Comparison of ENCODE assay signal across 8 cellular contexts in genomic region chr11:75813622-75814039, GRCh38. TPM values are rescaled to one million over a fixed set of nuclear protein-coding genes. Genes with fewer than 3 reads are reported as not detected.
DNase-seq lines count a peak whose midpoint lies in the region; ATAC-seq and TF ChIP-seq lines count a peak whose summit lies in the region.

No MANE protein-coding gene starts in this region.

- intact Hi-C loops in activated CD4-positive, alpha-beta T cell treated with anti-CD3 and anti-CD28 coated beads, Interleukin-2, amount 10 ng/mL, durations not matched to agents 24 days and 14 days (cut with micrococcal nuclease): loop anchor here (1.0 kb wide), 1 partner anchor 45 kb away; the partner anchor contains the start of gene DGAT2

- no peak for ATAC-seq in WTC11

- in situ Hi-C loops in GM13977 (cut with MboI; ENCODE audit: low pct_unique_long_range_greater_than_20kb, low sequenced_read_pairs, unreplicated experiment): no loop called here

- no peaks in the 10 kb centered on the region for H3K27me3 ChIP-seq in stomach smooth muscle (ENCODE audit: control insufficient read depth in 1 of 2, insufficient read depth in 2 of 2, low read length in 2 of 2)

- no peak overlapping the region for H3K4me3 Mint-ChIP-seq in activated CD4-positive, alpha-beta T cell treated with anti-CD3 and anti-CD28 coated beads, Interleukin-2, amount 10 ng/mL, durations not matched to agents 24 days and 14 days
- H3K4me3 Mint-ChIP-seq in WTC11: no peak overlapping the region

- H3K36me3 ChIP-seq in stomach smooth muscle (ENCODE audit: control insufficient read depth in 2 of 2, insufficient read depth in 2 of 2, low read length in 2 of 2): no peaks in the 10 kb centered on the region

- H3K9me3 ChIP-seq in stomach smooth muscle (ENCODE audit: control insufficient read depth in 2 of 2, low read length in 2 of 2): no peaks in the 10 kb centered on the region

- DNase-seq in activated CD4-positive, alpha-beta T cell treated with anti-CD3 and anti-CD28 coated beads, Interleukin-2, amount 10 ng/mL, durations not matched to agents 24 days and 14 days: no peak
- DNase-seq in activated CD4-positive, alpha-beta T cell treated with anti-CD3 and anti-CD28 coated beads for 4 hours: no peak
- DNase-seq in WTC11 (ENCODE audit: low spot score): no peak
- peak; percentile 32 for DNase-seq in inferior parietal cortex (ENCODE audit: extremely low spot score)
- no peak for DNase-seq in AG08396 (ENCODE audit: low spot score)
- DNase-seq in activated CD4-positive, CD25-positive, alpha-beta regulatory T cell treated with anti-CD3 and anti-CD28 coated beads, Interleukin-2, amount 50 U/mL, for 72 hours: no peak
- no peak for DNase-seq in GM13977 (ENCODE audit: low spot score)

- H3K4me1 Mint-ChIP-seq in activated CD4-positive, alpha-beta T cell treated with anti-CD3 and anti-CD28 coated beads, Interleukin-2, amount 10 ng/mL, durations not matched to agents 24 days and 14 days: peaks cover 12% of the 10 kb centered on the region
- H3K4me1 Mint-ChIP-seq in WTC11: peaks cover 19% of the 10 kb centered on the region

- POLR2A ChIA-PET in WTC11 (lab: Charles Lee): no interaction called here

- H3K27ac ChIP-seq in stomach smooth muscle (ENCODE audit: low read length): peak overlapping the region; percentile 78

- CTCF ChIA-PET in WTC11 (lab: Charles Lee): interaction anchor here (1.0 to 3.6 kb wide), 5 partner anchors 10 to 647 kb away, joined by 3 to 16 read pairs (median 3); no protein-coding TSS in a partner anchor

- H3K27ac Mint-ChIP-seq in activated CD4-positive, alpha-beta T cell treated with anti-CD3 and anti-CD28 coated beads, Interleukin-2, amount 10 ng/mL, durations not matched to agents 24 days and 14 days: peak overlapping the region; percentile 30
- 0 out of 2 replicates have a peak overlapping the region, but pooled peaks have one; percentile 30 for H3K27ac Mint-ChIP-seq in WTC11

- no peaks in the 10 kb centered on the region for H3K9me3 Mint-ChIP-seq in activated CD4-positive, alpha-beta T cell treated with anti-CD3 and anti-CD28 coated beads, Interleukin-2, amount 10 ng/mL, durations not matched to agents 24 days and 14 days
- no peaks in the 10 kb centered on the region for H3K9me3 Mint-ChIP-seq in WTC11

- H3K27me3 Mint-ChIP-seq in activated CD4-positive, alpha-beta T cell treated with anti-CD3 and anti-CD28 coated beads, Interleukin-2, amount 10 ng/mL, durations not matched to agents 24 days and 14 days: peaks cover 3% of the 10 kb centered on the region
- peaks cover 3% of the 10 kb centered on the region for H3K27me3 Mint-ChIP-seq in WTC11 (ENCODE audit: low read depth)

- no peak overlapping the region for H3K9ac ChIP-seq in stomach smooth muscle (ENCODE audit: low read length in 2 of 2)

- peaks cover under 1% of the 10 kb centered on the region for H3K36me3 Mint-ChIP-seq in activated CD4-positive, alpha-beta T cell treated with anti-CD3 and anti-CD28 coated beads, Interleukin-2, amount 10 ng/mL, durations not matched to agents 24 days and 14 days (ENCODE audit: low read depth)
- H3K36me3 Mint-ChIP-seq in WTC11: no peaks in the 10 kb centered on the region

- TF ChIP-seq CTCF in WTC11 (IDR thresholded peaks at IDR 0.05) (no peak), GM13977 (IDR thresholded peaks at IDR 0.05; ENCODE audit: extremely low read depth, insufficient read depth, missing control alignments) (no peak)

- peaks cover 15% of the 10 kb centered on the region for H3K4me1 ChIP-seq in stomach smooth muscle (ENCODE audit: control insufficient read depth, insufficient read depth, low read length)

- H3K4me3 ChIP-seq in stomach smooth muscle (ENCODE audit: low read length in 2 of 2): peak overlapping the region in 1 of 2 donors; percentile 95

TF ChIP-seq in WTC11, 78 proteins besides CTCF, POLR2A, EP300 and RAD21 (continues in another document):
- TF ChIP-seq USF2 (CRISPR knock-in tag; IDR thresholded peaks at IDR 0.05) (no peak), AR (CRISPR knock-in tag; IDR thresholded peaks at IDR 0.05) (no peak), RORB (CRISPR knock-in tag; IDR thresholded peaks at IDR 0.05) (no peak), ZNF219 (CRISPR knock-in tag; IDR thresholded peaks at IDR 0.05; ENCODE audit: borderline replicate concordance) (no peak), OVOL2 (CRISPR knock-in tag; IDR thresholded peaks at IDR 0.05; ENCODE audit: borderline replicate concordance) (no peak), FOXP1 (CRISPR knock-in tag; IDR thresholded peaks at IDR 0.05; ENCODE audit: borderline replicate concordance) (no peak), CREB1 (CRISPR knock-in tag; IDR thresholded peaks at IDR 0.05) (no peak), ESRRA (CRISPR knock-in tag; IDR thresholded peaks at IDR 0.05; ENCODE audit: borderline replicate concordance) (no peak), FOXP4 (CRISPR knock-in tag; IDR thresholded peaks at IDR 0.05) (no peak), MXD4 (CRISPR knock-in tag; IDR thresholded peaks at IDR 0.05; ENCODE audit: borderline replicate concordance) (no peak), JUN (CRISPR knock-in tag; IDR thresholded peaks at IDR 0.05) (no peak), CREM (CRISPR knock-in tag; IDR thresholded peaks at IDR 0.05) (no peak), GTF2I (CRISPR knock-in tag; conservative IDR thresholded peaks at IDR 0.05) (no peak), ZNF232 (CRISPR knock-in tag; IDR thresholded peaks at IDR 0.05) (no peak), NFE2L1 (CRISPR knock-in tag; IDR thresholded peaks at IDR 0.05) (no peak), USF1 (CRISPR knock-in tag; IDR thresholded peaks at IDR 0.05) (no peak)

RNA-seq across cellular contexts. Expression of gene UVRAG, which starts 1.4 kb away (rescaled TPM):
- total RNA-seq in activated CD4-positive, alpha-beta T cell treated with anti-CD3 and anti-CD28 coated beads, Interleukin-2, amount 10 ng/mL, durations not matched to agents 24 days and 14 days: 18.2 and 19.2 TPM in 2 replicates
- 10.9 to 14.5 TPM (median 12.3 TPM) in 3 replicates for total RNA-seq in WTC11 (2021)

RNA-seq across cellular contexts. Expression of gene DGAT2, which starts 45.1 kb away (rescaled TPM):
- total RNA-seq in activated CD4-positive, alpha-beta T cell treated with anti-CD3 and anti-CD28 coated beads, Interleukin-2, amount 10 ng/mL, durations not matched to agents 24 days and 14 days: 7.3 and 8.6 TPM in 2 replicates
- total RNA-seq in WTC11 (2021): 1.6 to 3.3 TPM (median 2.8 TPM) in 3 replicates
